ENCODE assay signal across 8 cellular contexts in the genomic region with DNA sequence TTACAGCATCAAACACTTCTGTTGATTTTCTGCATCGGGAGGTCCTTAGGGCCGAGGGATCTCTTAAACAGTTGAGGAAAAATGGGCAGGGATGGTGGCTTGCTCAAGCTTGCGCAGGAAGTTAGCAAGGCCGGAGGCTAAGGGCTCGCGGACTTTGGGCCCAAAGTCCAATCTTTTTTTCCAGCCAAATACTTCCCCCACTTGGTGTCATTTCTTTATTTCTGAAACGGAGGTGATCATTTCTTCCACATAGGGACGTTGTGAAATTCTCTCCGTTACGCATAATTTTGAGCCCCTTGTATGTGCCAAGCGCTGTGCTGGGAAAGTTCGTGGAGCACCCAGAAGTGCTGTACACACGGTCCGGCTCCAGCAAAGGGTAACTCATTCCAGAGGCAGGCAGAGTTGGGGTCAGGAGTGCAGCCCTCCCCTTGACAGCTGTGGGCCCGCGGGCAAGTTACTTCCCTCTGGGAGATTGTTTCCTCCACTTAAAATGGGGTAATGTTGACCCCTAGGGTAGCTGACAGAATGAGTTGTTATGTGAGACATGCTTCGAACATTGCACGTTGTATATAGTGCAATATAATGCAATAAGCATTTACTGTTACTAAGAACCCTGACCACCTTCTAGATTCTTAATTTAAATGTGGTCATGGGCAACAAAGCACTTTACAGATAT. TPM values are rescaled to one million over a fixed set of nuclear protein-coding genes. Genes with fewer than 3 reads are reported as not detected.
DNase-seq lines count a peak whose midpoint lies in the region; ATAC-seq, FAIRE-seq and TF ChIP-seq lines count a peak whose summit lies in the region.

No MANE protein-coding gene starts in this region.

- H3K27me3 Mint-ChIP-seq in activated T-helper 2 cell treated with anti-CD3 and anti-CD28 coated beads, Interferon-gamma antibody, Interleukin-2, Interleukin-4, amounts not matched to agents 10 μg/mL and 5 μg/mL and 100 μg/mL, durations not matched to agents 14 hours and 24 hours and 36 hours (ENCODE audit: low read depth), result no peaks in the 10 kb centered on the region

- no peak for TF ChIP-seq CTCF in heart left ventricle (IDR thresholded peaks at IDR 0.05)
- TF ChIP-seq CTCF in thoracic aorta (IDR thresholded peaks at IDR 0.05), result no peak

- H3K27ac ChIP-seq in heart left ventricle (peak overlapping the region; percentile 63 to 96 (median 92)), thoracic aorta (peak overlapping the region; percentile 72 to 86)

- FAIRE-seq in RCC 7860 (lab: Jason Lieb, UNC), result no peak

- H3K9me3 ChIP-seq in heart left ventricle, result no peaks in the 10 kb centered on the region
- H3K9me3 ChIP-seq in thoracic aorta, result no peaks in the 10 kb centered on the region

- H3K27me3 ChIP-seq in heart left ventricle, result no peaks in the 10 kb centered on the region
- H3K27me3 ChIP-seq in thoracic aorta (replicated peaks; ENCODE audit: insufficient read depth), result no peaks in the 10 kb centered on the region

- H3K27ac Mint-ChIP-seq in activated T-helper 2 cell treated with anti-CD3 and anti-CD28 coated beads, Interferon-gamma antibody, Interleukin-2, Interleukin-4, amounts not matched to agents 10 μg/mL and 5 μg/mL and 100 μg/mL, durations not matched to agents 14 hours and 24 hours and 36 hours, result peak overlapping the region; percentile 52

- ATAC-seq in heart left ventricle, result no peak
- ATAC-seq in Right ventricle myocardium superior (ENCODE audit: poor library complexity), result no peak
- ATAC-seq in thoracic aorta (ENCODE audit: insufficient number of reproducible peaks, low FRiP score, low read depth), result no peak
- no peak for ATAC-seq in GM21528 (IDR thresholded peaks at IDR 0.05; ENCODE audit: low FRiP score, unreplicated experiment)

- DNase-seq in heart left ventricle, result no peak
- no peak for DNase-seq in Right ventricle myocardium superior
- no peak for DNase-seq in activated T-helper 2 cell treated with anti-CD3 and anti-CD28 coated beads, Interferon-gamma antibody, Interleukin-2, Interleukin-4, amounts not matched to agents 10 μg/mL and 5 μg/mL and 100 μg/mL, durations not matched to agents 14 hours and 24 hours and 36 hours (ENCODE audit: low spot score)
- peak; percentile 39 for DNase-seq in iris pigment epithelial cell (ENCODE audit: low read depth)
- DNase-seq in thoracic aorta (ENCODE audit: low spot score), result no peak
- no peak for DNase-seq in RCC 7860 (ENCODE audit: low spot score)
- DNase-seq in NCI-H226, result no peak

- H3K4me1 ChIP-seq in heart left ventricle (peaks cover 14 to 66% (median 43%) of the 10 kb centered on the region in 12 donors), thoracic aorta (ENCODE audit: control insufficient read depth in 1 of 2, low read depth in 2 of 2) (peaks cover 17 to 30% of the 10 kb centered on the region in 2 donors)

- intact Hi-C loops in heart left ventricle (cut with DNase I) (loop anchor here in 7 of 10 donors (1.0 to 10.0 kb wide), 6 partner anchors 16 to 106 kb away; a partner anchor contains a TSS), Right ventricle myocardium superior (cut with DNase I) (no loop called here)
- intact Hi-C loops in activated T-helper 2 cell treated with anti-CD3 and anti-CD28 coated beads, Interferon-gamma antibody, Interleukin-2, Interleukin-4, amounts not matched to agents 10 μg/mL and 5 μg/mL and 100 μg/mL, durations not matched to agents 14 hours and 24 hours and 36 hours (cut with micrococcal nuclease), result loop anchor here (1.0 to 2.0 kb wide), 2 partner anchors 17 to 30 kb away; a partner anchor contains a TSS

- peaks cover 47% of the 10 kb centered on the region for H3K36me3 Mint-ChIP-seq in activated T-helper 2 cell treated with anti-CD3 and anti-CD28 coated beads, Interferon-gamma antibody, Interleukin-2, Interleukin-4, amounts not matched to agents 10 μg/mL and 5 μg/mL and 100 μg/mL, durations not matched to agents 14 hours and 24 hours and 36 hours (ENCODE audit: low read depth)

- H3K9me3 Mint-ChIP-seq in activated T-helper 2 cell treated with anti-CD3 and anti-CD28 coated beads, Interferon-gamma antibody, Interleukin-2, Interleukin-4, amounts not matched to agents 10 μg/mL and 5 μg/mL and 100 μg/mL, durations not matched to agents 14 hours and 24 hours and 36 hours, result no peaks in the 10 kb centered on the region

- TF ChIP-seq POLR2A in heart left ventricle (IDR thresholded peaks at IDR 0.05), result no peak

- 6 to 10% (median 8%) methylated on average over 18 of the region's 18 CpGs for WGBS in heart left ventricle, 4 donors

- H3K4me3 Mint-ChIP-seq in activated T-helper 2 cell treated with anti-CD3 and anti-CD28 coated beads, Interferon-gamma antibody, Interleukin-2, Interleukin-4, amounts not matched to agents 10 μg/mL and 5 μg/mL and 100 μg/mL, durations not matched to agents 14 hours and 24 hours and 36 hours (ENCODE audit: low read depth), result peak overlapping the region; percentile 99

- H3K36me3 ChIP-seq in heart left ventricle, result peaks cover 5 to 43% (median 39%) of the 10 kb centered on the region in 9 donors
- H3K36me3 ChIP-seq in thoracic aorta, result peaks cover 34% of the 10 kb centered on the region

- H3K4me3 ChIP-seq in heart left ventricle, result peak overlapping the region; percentile 76 to 100 (median 96)
- H3K4me3 ChIP-seq in thoracic aorta, result peak overlapping the region; percentile 75

- H3K4me1 Mint-ChIP-seq in activated T-helper 2 cell treated with anti-CD3 and anti-CD28 coated beads, Interferon-gamma antibody, Interleukin-2, Interleukin-4, amounts not matched to agents 10 μg/mL and 5 μg/mL and 100 μg/mL, durations not matched to agents 14 hours and 24 hours and 36 hours (ENCODE audit: low read depth), result peaks cover 26% of the 10 kb centered on the region

RNA-seq across cellular contexts. Expression of a gene that starts 0.8 kb away (rescaled TPM):
- 10 to 100 TPM; 15.4 to 25.2 (median 18.7) TPM for total RNA-seq in heart left ventricle
- 10 to 100 TPM in 1 of 2 donors, 1 to 10 TPM in 1; 6.5 to 22.3 TPM for polyA plus RNA-seq in heart left ventricle
- total RNA-seq in Right ventricle myocardium superior, result 16.7 TPM
- total RNA-seq in activated T-helper 2 cell treated with anti-CD3 and anti-CD28 coated beads, Interferon-gamma antibody, Interleukin-2, Interleukin-4, amounts not matched to agents 10 μg/mL and 5 μg/mL and 100 μg/mL, durations not matched to agents 14 hours and 24 hours and 36 hours, result 46.9 and 47.5 TPM in 2 replicates
- total RNA-seq in thoracic aorta, result 10 to 100 TPM; 18.8 to 36.9 TPM

RNA-seq across cellular contexts. Expression of a gene that starts 17.4 kb away (rescaled TPM):
- 100 to 1,000 TPM; 117 to 322 (median 168) TPM for total RNA-seq in heart left ventricle
- polyA plus RNA-seq in heart left ventricle, result 100 to 1,000 TPM; 378 to 458 TPM
- total RNA-seq in Right ventricle myocardium superior, result 200 TPM
- total RNA-seq in activated T-helper 2 cell treated with anti-CD3 and anti-CD28 coated beads, Interferon-gamma antibody, Interleukin-2, Interleukin-4, amounts not matched to agents 10 μg/mL and 5 μg/mL and 100 μg/mL, durations not matched to agents 14 hours and 24 hours and 36 hours, result 339 and 348 TPM in 2 replicates
- 100 to 1,000 TPM; 301 to 320 TPM for total RNA-seq in thoracic aorta

RNA-seq across cellular contexts. Expression of a gene that starts 29.6 kb away (rescaled TPM):
- total RNA-seq in heart left ventricle (100 to 1,000 TPM in 2 of 9 donors, 10 to 100 TPM in 7; 33.2 to 108 (median 44.5) TPM), Right ventricle myocardium superior (59.0 TPM), thoracic aorta (10 to 100 TPM; 77.7 to 89.6 TPM)
- 100 to 1,000 TPM; 154 to 220 TPM for polyA plus RNA-seq in heart left ventricle
- 76.9 and 78.4 TPM in 2 replicates for total RNA-seq in activated T-helper 2 cell treated with anti-CD3 and anti-CD28 coated beads, Interferon-gamma antibody, Interleukin-2, Interleukin-4, amounts not matched to agents 10 μg/mL and 5 μg/mL and 100 μg/mL, durations not matched to agents 14 hours and 24 hours and 36 hours

RNA-seq across cellular contexts. Expression of a gene that starts 46.1 kb away (rescaled TPM):
- total RNA-seq in heart left ventricle (1 to 10 TPM; 3.4 to 9.9 (median 4.7) TPM), Right ventricle myocardium superior (3.9 TPM), thoracic aorta (1 to 10 TPM; 1.1 to 3.2 TPM)
- polyA plus RNA-seq in heart left ventricle, result 1 to 10 TPM; 2.2 to 2.6 TPM
- 0.11 and 0.21 TPM in 2 replicates for total RNA-seq in activated T-helper 2 cell treated with anti-CD3 and anti-CD28 coated beads, Interferon-gamma antibody, Interleukin-2, Interleukin-4, amounts not matched to agents 10 μg/mL and 5 μg/mL and 100 μg/mL, durations not matched to agents 14 hours and 24 hours and 36 hours
